2 cellular contexts compared by ENCODE assay signal in genomic region chr14:50823051-50823762, GRCh38.
TF ChIP-seq lines count a peak whose summit lies in the region.

No MANE protein-coding gene starts in this region.

TF ChIP-seq in SK-N-SH, 30 proteins besides CTCF, POLR2A, EP300 and RAD21 (continued from another document):
- TF ChIP-seq, protein P1, sequence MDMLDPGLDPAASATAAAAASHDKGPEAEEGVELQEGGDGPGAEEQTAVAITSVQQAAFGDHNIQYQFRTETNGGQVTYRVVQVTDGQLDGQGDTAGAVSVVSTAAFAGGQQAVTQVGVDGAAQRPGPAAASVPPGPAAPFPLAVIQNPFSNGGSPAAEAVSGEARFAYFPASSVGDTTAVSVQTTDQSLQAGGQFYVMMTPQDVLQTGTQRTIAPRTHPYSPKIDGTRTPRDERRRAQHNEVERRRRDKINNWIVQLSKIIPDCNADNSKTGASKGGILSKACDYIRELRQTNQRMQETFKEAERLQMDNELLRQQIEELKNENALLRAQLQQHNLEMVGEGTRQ (IDR thresholded peaks at IDR 0.05; ENCODE audit: borderline replicate concordance, low read depth, low read length) = no peak
- TF ChIP-seq RXRA (IDR thresholded peaks at IDR 0.05; ENCODE audit: borderline replicate concordance, low read depth) = no peak
- TF ChIP-seq EZH2phosphoT487 (IDR thresholded peaks at IDR 0.05; ENCODE audit: borderline replicate concordance, low read depth) = no peak
- TF ChIP-seq FOXJ3 (CRISPR knock-in tag; IDR thresholded peaks at IDR 0.05) = no peak
- TF ChIP-seq NRF1 (IDR thresholded peaks at IDR 0.05; ENCODE audit: low read depth, low read length) = no peak
- no peak for TF ChIP-seq FOXM1 (IDR thresholded peaks at IDR 0.05; ENCODE audit: low read depth)
- TF ChIP-seq ELF1 (IDR thresholded peaks at IDR 0.05) = no peak
- TF ChIP-seq YY1 (IDR thresholded peaks at IDR 0.05; ENCODE audit: low read depth) = no peak
- no peak for TF ChIP-seq RFX5 (IDR thresholded peaks at IDR 0.05; ENCODE audit: low read length)
- TF ChIP-seq, protein P2, sequence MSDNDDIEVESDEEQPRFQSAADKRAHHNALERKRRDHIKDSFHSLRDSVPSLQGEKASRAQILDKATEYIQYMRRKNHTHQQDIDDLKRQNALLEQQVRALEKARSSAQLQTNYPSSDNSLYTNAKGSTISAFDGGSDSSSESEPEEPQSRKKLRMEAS (IDR thresholded peaks at IDR 0.05; ENCODE audit: low read depth) = no peak
TF ChIP-seq in SK-N-SH: peak in this region for 0.

TF ChIP-seq in SK-N-SH treated with all-trans-retinoic acid at 6 μM for 48 hours, 23 proteins besides CTCF, POLR2A, EP300 and RAD21 (continued from another document):
- TF ChIP-seq ZC3H10 (CRISPR knock-in tag; IDR thresholded peaks at IDR 0.05) (no peak), PATZ1 (CRISPR knock-in tag; IDR thresholded peaks at IDR 0.05; ENCODE audit: borderline replicate concordance) (no peak), PPARA (CRISPR knock-in tag; IDR thresholded peaks at IDR 0.05; ENCODE audit: borderline replicate concordance) (no peak), ZNF565 (CRISPR knock-in tag; conservative IDR thresholded peaks at IDR 0.05; ENCODE audit: low read depth) (no peak), ISL1 (CRISPR knock-in tag; IDR thresholded peaks at IDR 0.05) (no peak), CREB5 (CRISPR knock-in tag; IDR thresholded peaks at IDR 0.05; ENCODE audit: low read depth) (no peak), ZNF70 (CRISPR knock-in tag; IDR thresholded peaks at IDR 0.05) (no peak), SNAI2 (CRISPR knock-in tag; IDR thresholded peaks at IDR 0.05) (no peak), CSDC2 (CRISPR knock-in tag; IDR thresholded peaks at IDR 0.05) (no peak)
